Comparison of ENCODE assay signal across 20 cellular contexts in the genomic region with DNA sequence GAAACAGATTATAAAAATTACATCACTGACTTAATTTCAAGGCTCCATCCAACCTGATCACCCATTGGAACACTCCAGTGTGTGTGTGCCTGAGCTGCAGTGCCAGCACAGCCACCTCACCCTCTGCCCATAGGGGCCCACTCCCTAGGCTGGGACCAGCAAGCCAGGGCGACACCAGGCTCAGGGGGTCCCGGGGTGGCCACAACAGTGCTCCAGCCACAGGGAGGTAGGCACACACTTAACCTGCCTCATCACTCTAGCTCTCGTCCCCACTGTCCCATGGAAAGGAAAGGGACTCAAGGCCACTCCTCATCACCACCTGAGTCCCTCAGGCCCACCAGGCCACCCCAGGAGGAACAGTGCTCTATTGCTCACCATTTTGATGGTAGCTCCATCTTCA. TPM values are rescaled to one million over a fixed set of nuclear protein-coding genes. Genes with fewer than 3 reads are reported as not detected.
DNase-seq lines count a peak whose midpoint lies in the region; ATAC-seq and TF ChIP-seq lines count a peak whose summit lies in the region.
"Had no signal": no experiment of that assay in that cellular context is flagged by ENCODE, and none has a peak within 500 bp of the region (broad histone marks: within the 10 kb centered on the region; RNA-seq: fewer than 3 reads in every experiment).

No MANE protein-coding gene starts in this region.

- 89 to 95% methylated on average over 3 of the region's 3 CpGs for WGBS in endodermal cell (ENCODE audit: insufficient coverage in 1 of 2, insufficient read length in 1 of 2), 2 experiments

- ATAC-seq in activated CD8-positive, alpha-beta T cell treated with anti-CD3 and anti-CD28 coated beads, Interleukin-2, amount 10 ng/mL, durations not matched to agents 7 days and 5 days = no peak
- ATAC-seq in activated CD8-positive, alpha-beta T cell treated with anti-CD3 and anti-CD28 coated beads for 36 hours = no peak
- ATAC-seq in sciatic nerve = no peak
- no peak for ATAC-seq in GM19452 (IDR thresholded peaks at IDR 0.05; ENCODE audit: unreplicated experiment)

- no peaks in the 10 kb centered on the region for H3K9me3 ChIP-seq in BE2C
- no peaks in the 10 kb centered on the region for H3K9me3 ChIP-seq in endodermal cell (ENCODE audit: control insufficient read depth, low read length)
- H3K9me3 ChIP-seq in uterus = no peaks in the 10 kb centered on the region

- H3K27me3 ChIP-seq in BE2C (no peaks in the 10 kb centered on the region), endodermal cell (ENCODE audit: control insufficient read depth, insufficient read depth, low read length, poor library complexity, severe bottlenecking) (no peaks in the 10 kb centered on the region), uterus (no peaks in the 10 kb centered on the region)

- no peak for TF ChIP-seq CTCF in activated CD8-positive, alpha-beta T cell treated with anti-CD3 and anti-CD28 coated beads for 36 hours (IDR thresholded peaks at IDR 0.05)
- TF ChIP-seq CTCF in BE2C (IDR thresholded peaks at IDR 0.05; ENCODE audit: low read depth, low read length) = no peak
- TF ChIP-seq CTCF in endodermal cell (conservative IDR thresholded peaks at IDR 0.05) = no peak
- TF ChIP-seq CTCF in uterus (IDR thresholded peaks at IDR 0.05) = no peak

- no peak overlapping the region for H3K9ac ChIP-seq in endodermal cell (ENCODE audit: extremely low read depth, low read length, poor library complexity, severe bottlenecking)

- H3K4me3 ChIP-seq in BE2C (ENCODE audit: low read depth, low read length) = no peak overlapping the region
- H3K4me3 ChIP-seq in endodermal cell (ENCODE audit: low read length) = no peak overlapping the region
- no peak overlapping the region for H3K4me3 ChIP-seq in uterus

- H3K36me3 Mint-ChIP-seq in activated CD8-positive, alpha-beta T cell treated with anti-CD3 and anti-CD28 coated beads, Interleukin-2, amount 10 ng/mL, durations not matched to agents 7 days and 5 days (ENCODE audit: low read depth) = peaks cover 19% of the 10 kb centered on the region
- peaks cover 18% of the 10 kb centered on the region for H3K36me3 Mint-ChIP-seq in activated CD8-positive, alpha-beta T cell treated with anti-CD3 and anti-CD28 coated beads for 36 hours (ENCODE audit: low read depth)
- H3K36me3 Mint-ChIP-seq in endodermal cell (ENCODE audit: low read depth) = peaks cover 21% of the 10 kb centered on the region

- no peaks in the 10 kb centered on the region for H3K27me3 Mint-ChIP-seq in activated CD8-positive, alpha-beta T cell treated with anti-CD3 and anti-CD28 coated beads, Interleukin-2, amount 10 ng/mL, durations not matched to agents 7 days and 5 days (ENCODE audit: low read depth)
- H3K27me3 Mint-ChIP-seq in activated CD8-positive, alpha-beta T cell treated with anti-CD3 and anti-CD28 coated beads for 36 hours = no peaks in the 10 kb centered on the region
- H3K27me3 Mint-ChIP-seq in endodermal cell (ENCODE audit: insufficient read depth) = no peaks in the 10 kb centered on the region

- peak overlapping the region; percentile 34 for H3K27ac Mint-ChIP-seq in activated CD8-positive, alpha-beta T cell treated with anti-CD3 and anti-CD28 coated beads, Interleukin-2, amount 10 ng/mL, durations not matched to agents 7 days and 5 days
- H3K27ac Mint-ChIP-seq in activated CD8-positive, alpha-beta T cell treated with anti-CD3 and anti-CD28 coated beads for 36 hours = no peak overlapping the region
- H3K27ac Mint-ChIP-seq in endodermal cell = no peak overlapping the region

- no peaks in the 10 kb centered on the region for H3K9me3 Mint-ChIP-seq in activated CD8-positive, alpha-beta T cell treated with anti-CD3 and anti-CD28 coated beads, Interleukin-2, amount 10 ng/mL, durations not matched to agents 7 days and 5 days (ENCODE audit: insufficient read depth)
- H3K9me3 Mint-ChIP-seq in activated CD8-positive, alpha-beta T cell treated with anti-CD3 and anti-CD28 coated beads for 36 hours = no peaks in the 10 kb centered on the region
- H3K9me3 Mint-ChIP-seq in endodermal cell = no peaks in the 10 kb centered on the region

- H3K4me3 Mint-ChIP-seq in activated CD8-positive, alpha-beta T cell treated with anti-CD3 and anti-CD28 coated beads, Interleukin-2, amount 10 ng/mL, durations not matched to agents 7 days and 5 days = no peak overlapping the region
- H3K4me3 Mint-ChIP-seq in activated CD8-positive, alpha-beta T cell treated with anti-CD3 and anti-CD28 coated beads for 36 hours = no peak overlapping the region
- no peak overlapping the region for H3K4me3 Mint-ChIP-seq in endodermal cell
- H3K4me3 Mint-ChIP-seq: CD14-positive monocyte had no signal

- H3K27ac ChIP-seq in endodermal cell (ENCODE audit: low read depth, low read length) = no peak overlapping the region
- H3K27ac ChIP-seq in uterus = no peak overlapping the region

- POLR2A ChIA-PET in activated CD8-positive, alpha-beta T cell treated with anti-CD3 and anti-CD28 coated beads, Interleukin-2, amount 10 ng/mL, durations not matched to agents 7 days and 5 days (lab: Charles Lee) = no interaction called here
- POLR2A ChIA-PET in activated CD8-positive, alpha-beta T cell treated with anti-CD3 and anti-CD28 coated beads for 36 hours (lab: Charles Lee) = interaction anchor here (1.1 kb wide), 2 partner anchors 10 to 94 kb away, joined by 3 read pairs; partner anchors contain the start of gene KLF15

- no peaks in the 10 kb centered on the region for H3K4me1 Mint-ChIP-seq in activated CD8-positive, alpha-beta T cell treated with anti-CD3 and anti-CD28 coated beads, Interleukin-2, amount 10 ng/mL, durations not matched to agents 7 days and 5 days (ENCODE audit: low read depth)
- peaks cover 3% of the 10 kb centered on the region for H3K4me1 Mint-ChIP-seq in activated CD8-positive, alpha-beta T cell treated with anti-CD3 and anti-CD28 coated beads for 36 hours (ENCODE audit: low read depth)
- no peaks in the 10 kb centered on the region for H3K4me1 Mint-ChIP-seq in endodermal cell
- H3K4me1 Mint-ChIP-seq: CD14-positive monocyte had no signal

- CTCF ChIA-PET in activated CD8-positive, alpha-beta T cell treated with anti-CD3 and anti-CD28 coated beads, Interleukin-2, amount 10 ng/mL, durations not matched to agents 7 days and 5 days (lab: Charles Lee) = no interaction called here
- CTCF ChIA-PET in activated CD8-positive, alpha-beta T cell treated with anti-CD3 and anti-CD28 coated beads for 36 hours (lab: Charles Lee) = no interaction called here

- no peak for TF ChIP-seq POLR2A in uterus (IDR thresholded peaks at IDR 0.05)

- peaks cover 6% of the 10 kb centered on the region; the same call in 1 of the 2 replicates for H3K36me3 ChIP-seq in BE2C
- H3K36me3 ChIP-seq in endodermal cell (ENCODE audit: control insufficient read depth, insufficient read depth, low read length) = peaks cover 63% of the 10 kb centered on the region
- no peaks in the 10 kb centered on the region for H3K36me3 ChIP-seq in uterus

- DNase-seq in activated CD8-positive, alpha-beta T cell treated with anti-CD3 and anti-CD28 coated beads, Interleukin-2, amount 10 ng/mL, durations not matched to agents 7 days and 5 days = no peak
- no peak for DNase-seq in activated CD8-positive, alpha-beta T cell treated with anti-CD3 and anti-CD28 coated beads for 36 hours
- DNase-seq in BE2C = peak; percentile 1
- DNase-seq in endodermal cell = peak; percentile 27
- DNase-seq in sciatic nerve (ENCODE audit: low spot score) = peak; percentile 37
- DNase-seq in NOMO-1 treated with DMSO at 0.1 percent for 48 hours (lab: John Stamatoyannopoulos, UW; ENCODE audit: unreplicated experiment) = no peak
- DNase-seq in uterus = no peak
- DNase-seq: DMS53, GDM1, IMR-90, NCI-H1105, NCI-H146, NCI-H2029, NCI-H226, NCI-H510A treated with DMSO at 0.1 percent for 48 hours, NCI-H748 treated with DMSO at 0.1 percent for 48 hours had no signal

- H3K4me1 ChIP-seq in BE2C (no peaks in the 10 kb centered on the region), endodermal cell (ENCODE audit: control insufficient read depth, insufficient read depth, low read length) (no peaks in the 10 kb centered on the region), uterus (no peaks in the 10 kb centered on the region)

- intact Hi-C loops in activated CD8-positive, alpha-beta T cell treated with anti-CD3 and anti-CD28 coated beads for 36 hours (cut with micrococcal nuclease) = no loop called here
- intact Hi-C loops in sciatic nerve (cut with DNase I) = no loop called here
- intact Hi-C loops in uterus (cut with DNase I; ENCODE audit: low total_unique reads) = no loop called here

RNA-seq across cellular contexts. Expression of gene ZXDC, which starts 24.9 kb away (rescaled TPM):
- 10 to 100 TPM; 26.6 to 27.3 TPM for total RNA-seq in activated CD8-positive, alpha-beta T cell treated with anti-CD3 and anti-CD28 coated beads, Interleukin-2, amount 10 ng/mL, durations not matched to agents 7 days and 5 days
- total RNA-seq in activated CD8-positive, alpha-beta T cell treated with anti-CD3 and anti-CD28 coated beads for 36 hours = 10 to 100 TPM; 27.8 to 29.8 TPM
- polyA plus RNA-seq in BE2C (2012; ENCODE audit: insufficient read depth, insufficient read length, low read depth) = 27.0 TPM
- total RNA-seq in endodermal cell = 10 to 100 TPM; 30.5 to 31.6 TPM
- 22.5 TPM for polyA plus RNA-seq in endodermal cell (2013, experiment 1 of 2)
- 21.5 TPM for polyA plus RNA-seq in endodermal cell (2013, experiment 2 of 2)
- 39.7 TPM for total RNA-seq in sciatic nerve
- 10 to 100 TPM; 18.5 to 57.9 (median 33.5) TPM for total RNA-seq in uterus

RNA-seq across cellular contexts. Expression of gene CFAP100, which starts 56.0 kb away (rescaled TPM):
- not detected for total RNA-seq in activated CD8-positive, alpha-beta T cell treated with anti-CD3 and anti-CD28 coated beads, Interleukin-2, amount 10 ng/mL, durations not matched to agents 7 days and 5 days
- total RNA-seq in activated CD8-positive, alpha-beta T cell treated with anti-CD3 and anti-CD28 coated beads for 36 hours = not detected
- polyA plus RNA-seq in BE2C (2012; ENCODE audit: insufficient read depth, insufficient read length, low read depth) = not detected
- total RNA-seq in endodermal cell (under 1 TPM; 0.44 to 0.66 TPM), sciatic nerve (1.5 TPM), uterus (1 to 10 TPM in 1 of 4 donors, under 1 TPM in 1, not detected in 2; 0.98 to 2.8 TPM)
- 2.6 TPM for polyA plus RNA-seq in endodermal cell (2013, experiment 1 of 2)
- 1.6 TPM for polyA plus RNA-seq in endodermal cell (2013, experiment 2 of 2)
- total RNA-seq: A172, H4, IMR-90 had no signal
- polyA plus RNA-seq: CD14-positive monocyte, IMR-90 had no signal

Comparison
In these comparisons a context has a peak if more than half of its experiments do, and no peak if none do; other contexts are left out.
1. DNase-seq: peak in BE2C (single experiment), endodermal cell (single experiment) and sciatic nerve (single experiment); none in activated CD8-positive, alpha-beta T cell treated with anti-CD3 and anti-CD28 coated beads, Interleukin-2, amount 10 ng/mL, durations not matched to agents 7 days and 5 days (single experiment), activated CD8-positive, alpha-beta T cell treated with anti-CD3 and anti-CD28 coated beads for 36 hours (single experiment), NOMO-1 treated with DMSO at 0.1 percent for 48 hours (single experiment) and uterus (0 of 2).